Comparison of ENCODE assay signal across 15 cellular contexts in genomic region chr6:37205189-37205996, GRCh38.
DNase-seq lines count a peak whose midpoint lies in the region; ATAC-seq and TF ChIP-seq lines count a peak whose summit lies in the region.
"Had no signal": no experiment of that assay in that cellular context is flagged by ENCODE, and none has a peak within 500 bp of the region (broad histone marks: within the 10 kb centered on the region; RNA-seq: fewer than 3 reads in every experiment).

No MANE protein-coding gene starts in this region.

- ATAC-seq in stimulated activated naive B cell treated with anti-CD40 and anti-IgM and Interleukin-4, amounts not matched to agents 10 μg/mL and 1 μg/mL and 100 μg/mL, for 72 hours (replicated peaks), result peak; percentile 20 to 43
- ATAC-seq: T-helper 17 cell had no signal

- DNase-seq in activated T-cell treated with anti-CD3 and anti-CD28 coated beads, Interleukin-2, amount 50 U/mL, for 24 hours, result peak; percentile 56
- DNase-seq in activated T-cell treated with anti-CD3 and anti-CD28 coated beads for 4 hours, result no peak
- no peak for DNase-seq in stimulated activated naive B cell treated with anti-CD40 and anti-IgM and Interleukin-4, amounts not matched to agents 10 μg/mL and 1 μg/mL and 100 μg/mL, for 72 hours
- DNase-seq in NOMO-1 treated with DMSO at 0.1 percent for 48 hours (lab: John Stamatoyannopoulos, UW; ENCODE audit: unreplicated experiment), result no peak
- no peak for DNase-seq in NCI-H748 (lab: John Stamatoyannopoulos, UW; ENCODE audit: unreplicated experiment)
- DNase-seq in NCI-H146 (lab: John Stamatoyannopoulos, UW), result no peak
- DNase-seq: EL, kidney, NCI-H1105 treated with DMSO at 0.1 percent for 48 hours, NCI-H526 treated with DMSO at 0.1 percent for 48 hours, T-helper 17 cell had no signal

- TF ChIP-seq CTCF in HEK293 (tag by site-specific recombination; IDR thresholded peaks at IDR 0.05), result no peak

- H3K4me3 Mint-ChIP-seq in activated T-cell treated with anti-CD3 and anti-CD28 coated beads, Interleukin-2, amount 50 U/mL, for 24 hours, result peak overlapping the region; percentile 38
- peak overlapping the region; percentile 1 for H3K4me3 Mint-ChIP-seq in activated naive CD8-positive, alpha-beta T cell
- no peak overlapping the region for H3K4me3 Mint-ChIP-seq in stimulated activated naive B cell treated with anti-CD40 and anti-IgM and Interleukin-4, amounts not matched to agents 10 μg/mL and 1 μg/mL and 100 μg/mL, for 72 hours
- H3K4me3 Mint-ChIP-seq: T-helper 17 cell had no signal

- CTCF ChIA-PET in HEK293 (lab: Yijun Ruan, JAX), result interaction anchor here (0.6 to 17.8 kb wide), 18 partner anchors 10 to 1072 kb away, joined by 3 to 845 read pairs (median 3); no protein-coding TSS in a partner anchor

- POLR2A ChIA-PET in HEK293 (lab: Yijun Ruan, JAX), result no interaction called here

- H3K27me3 Mint-ChIP-seq in activated T-cell treated with anti-CD3 and anti-CD28 coated beads, Interleukin-2, amount 50 U/mL, for 24 hours, result no peaks in the 10 kb centered on the region
- H3K27me3 Mint-ChIP-seq in activated naive CD8-positive, alpha-beta T cell, result no peaks in the 10 kb centered on the region
- peaks cover 9 to 26% of the 10 kb centered on the region in 2 donors for H3K27me3 Mint-ChIP-seq in stimulated activated naive B cell treated with anti-CD40 and anti-IgM and Interleukin-4, amounts not matched to agents 10 μg/mL and 1 μg/mL and 100 μg/mL, for 72 hours
- H3K27me3 Mint-ChIP-seq: T-helper 17 cell had no signal

- H3K4me1 ChIP-seq in HEK293 (ENCODE audit: control insufficient read depth, insufficient read depth, low read length), result peaks cover 4% of the 10 kb centered on the region

- H3K27ac ChIP-seq in HEK293 (ENCODE audit: extremely low read depth, low read depth, low read length), result no peak overlapping the region
- H3K27ac ChIP-seq: adrenal gland had no signal

- no peaks in the 10 kb centered on the region for H3K36me3 Mint-ChIP-seq in activated T-cell treated with anti-CD3 and anti-CD28 coated beads, Interleukin-2, amount 50 U/mL, for 24 hours (ENCODE audit: low read depth)
- H3K36me3 Mint-ChIP-seq in activated naive CD8-positive, alpha-beta T cell, result no peaks in the 10 kb centered on the region
- H3K36me3 Mint-ChIP-seq in stimulated activated naive B cell treated with anti-CD40 and anti-IgM and Interleukin-4, amounts not matched to agents 10 μg/mL and 1 μg/mL and 100 μg/mL, for 72 hours, result no peaks in the 10 kb centered on the region

- no peaks in the 10 kb centered on the region for H3K36me3 ChIP-seq in HEK293 (ENCODE audit: control insufficient read depth in 2 of 2, insufficient read depth in 1 of 2, low read length in 2 of 2)
- H3K36me3 ChIP-seq: adrenal gland had no signal

- H3K4me1 Mint-ChIP-seq in activated T-cell treated with anti-CD3 and anti-CD28 coated beads, Interleukin-2, amount 50 U/mL, for 24 hours (ENCODE audit: low read depth), result peaks cover 86% of the 10 kb centered on the region
- peaks cover 69% of the 10 kb centered on the region for H3K4me1 Mint-ChIP-seq in activated naive CD8-positive, alpha-beta T cell (ENCODE audit: low read depth)
- H3K4me1 Mint-ChIP-seq in stimulated activated naive B cell treated with anti-CD40 and anti-IgM and Interleukin-4, amounts not matched to agents 10 μg/mL and 1 μg/mL and 100 μg/mL, for 72 hours, result peaks cover 25 to 36% of the 10 kb centered on the region in 2 donors

- H3K4me3 ChIP-seq in HEK293 (ENCODE audit: low read depth, low read length), result no peak overlapping the region
- H3K4me3 ChIP-seq: adrenal gland had no signal

- H3K27ac Mint-ChIP-seq in activated T-cell treated with anti-CD3 and anti-CD28 coated beads, Interleukin-2, amount 50 U/mL, for 24 hours, result peak overlapping the region; percentile 91
- H3K27ac Mint-ChIP-seq in activated naive CD8-positive, alpha-beta T cell, result peak overlapping the region; percentile 89
- no peak overlapping the region for H3K27ac Mint-ChIP-seq in stimulated activated naive B cell treated with anti-CD40 and anti-IgM and Interleukin-4, amounts not matched to agents 10 μg/mL and 1 μg/mL and 100 μg/mL, for 72 hours
- H3K27ac Mint-ChIP-seq: progenitor cell of endocrine pancreas had no signal

- H3K9me3 Mint-ChIP-seq in activated T-cell treated with anti-CD3 and anti-CD28 coated beads, Interleukin-2, amount 50 U/mL, for 24 hours, result no peaks in the 10 kb centered on the region
- no peaks in the 10 kb centered on the region for H3K9me3 Mint-ChIP-seq in activated naive CD8-positive, alpha-beta T cell (ENCODE audit: low read depth)
- no peaks in the 10 kb centered on the region for H3K9me3 Mint-ChIP-seq in stimulated activated naive B cell treated with anti-CD40 and anti-IgM and Interleukin-4, amounts not matched to agents 10 μg/mL and 1 μg/mL and 100 μg/mL, for 72 hours

- H3K9me3 ChIP-seq in HEK293 (ENCODE audit: control insufficient read depth, insufficient read depth, low read depth, low read length), result no peaks in the 10 kb centered on the region
- H3K9me3 ChIP-seq: adrenal gland had no signal

TF ChIP-seq in HEK293, 187 proteins besides CTCF, POLR2A, EP300 and RAD21:
- TF ChIP-seq ZNF560 (tag by site-specific recombination; IDR thresholded peaks at IDR 0.05; ENCODE audit: borderline replicate concordance) (no peak), PRDM1 (tag by site-specific recombination; IDR thresholded peaks at IDR 0.05) (peak; percentile 87), ZNF335 (tag by site-specific recombination; conservative IDR thresholded peaks at IDR 0.05) (no peak), ZNF398 (tag by site-specific recombination; IDR thresholded peaks at IDR 0.05) (peak; percentile 68; the same call in 1 of the 2 replicates), ZNF157 (tag by site-specific recombination; IDR thresholded peaks at IDR 0.05) (no peak), ZFHX2 (tag by site-specific recombination; conservative IDR thresholded peaks at IDR 0.05) (peak; percentile 33), ZBTB20 (tag by site-specific recombination; IDR thresholded peaks at IDR 0.05) (peak; percentile 21; the same call in 1 of the 2 replicates)

Comparison
In these comparisons a context has a peak if more than half of its experiments do, and no peak if none do; other contexts are left out.
1. H3K4me3 Mint-ChIP-seq: peak in activated T-cell treated with anti-CD3 and anti-CD28 coated beads, Interleukin-2, amount 50 U/mL, for 24 hours (single experiment) and activated naive CD8-positive, alpha-beta T cell (single experiment); none in stimulated activated naive B cell treated with anti-CD40 and anti-IgM and Interleukin-4, amounts not matched to agents 10 μg/mL and 1 μg/mL and 100 μg/mL, for 72 hours (0 of 2).